Comparison of ENCODE assay signal across 8 cellular contexts in the genomic region with DNA sequence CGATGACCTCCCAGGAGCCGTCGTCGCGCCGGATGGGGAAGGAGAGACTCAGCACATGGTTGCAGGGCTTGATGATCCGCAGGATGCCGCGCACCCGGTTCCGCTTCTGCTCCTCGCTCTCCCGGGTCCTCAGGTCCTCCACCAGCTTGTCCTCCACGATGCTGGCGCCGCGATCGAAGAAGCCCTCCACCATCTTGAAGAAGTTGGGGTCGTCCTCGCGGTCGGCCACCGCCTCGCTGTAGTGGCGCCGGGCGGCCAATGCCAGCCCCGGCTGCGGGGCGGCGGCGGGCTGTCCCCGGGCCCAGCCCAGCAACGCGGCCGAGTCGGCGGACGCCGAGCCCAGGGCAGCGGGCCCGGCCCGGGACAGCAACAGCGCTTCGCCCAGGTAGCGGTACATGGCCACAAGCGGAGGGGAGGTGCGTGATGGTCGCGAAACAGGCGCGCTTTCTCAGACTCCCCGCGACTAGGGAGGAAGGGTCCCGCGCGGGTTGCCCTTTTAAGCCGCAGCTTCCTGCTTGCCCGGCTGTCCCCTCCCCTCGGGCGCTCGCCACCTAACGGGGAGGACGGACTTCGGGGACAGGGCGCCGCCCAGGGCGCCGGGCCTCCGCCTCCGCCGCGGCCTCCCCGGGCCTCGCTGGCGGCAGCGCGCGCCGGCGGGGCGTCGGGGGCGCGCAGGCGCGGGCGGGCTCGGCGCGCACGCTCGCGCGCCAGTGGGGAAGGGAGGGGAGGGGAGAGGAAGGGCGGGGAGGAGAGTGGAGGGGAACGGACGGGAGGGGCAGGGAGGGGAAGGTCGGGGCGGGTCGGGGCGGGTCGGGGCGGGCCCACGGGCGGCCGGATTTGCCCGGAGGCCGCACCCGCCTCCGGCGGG. TPM values are rescaled to one million over a fixed set of nuclear protein-coding genes. Genes with fewer than 3 reads are reported as not detected.
DNase-seq lines count a peak whose midpoint lies in the region; TF ChIP-seq lines count a peak whose summit lies in the region.

A gene (minus strand): TSS at position 471 of the 868 bp plus-strand sequence. CDS start 74 bp downstream, at position 397.
A gene with protein sequence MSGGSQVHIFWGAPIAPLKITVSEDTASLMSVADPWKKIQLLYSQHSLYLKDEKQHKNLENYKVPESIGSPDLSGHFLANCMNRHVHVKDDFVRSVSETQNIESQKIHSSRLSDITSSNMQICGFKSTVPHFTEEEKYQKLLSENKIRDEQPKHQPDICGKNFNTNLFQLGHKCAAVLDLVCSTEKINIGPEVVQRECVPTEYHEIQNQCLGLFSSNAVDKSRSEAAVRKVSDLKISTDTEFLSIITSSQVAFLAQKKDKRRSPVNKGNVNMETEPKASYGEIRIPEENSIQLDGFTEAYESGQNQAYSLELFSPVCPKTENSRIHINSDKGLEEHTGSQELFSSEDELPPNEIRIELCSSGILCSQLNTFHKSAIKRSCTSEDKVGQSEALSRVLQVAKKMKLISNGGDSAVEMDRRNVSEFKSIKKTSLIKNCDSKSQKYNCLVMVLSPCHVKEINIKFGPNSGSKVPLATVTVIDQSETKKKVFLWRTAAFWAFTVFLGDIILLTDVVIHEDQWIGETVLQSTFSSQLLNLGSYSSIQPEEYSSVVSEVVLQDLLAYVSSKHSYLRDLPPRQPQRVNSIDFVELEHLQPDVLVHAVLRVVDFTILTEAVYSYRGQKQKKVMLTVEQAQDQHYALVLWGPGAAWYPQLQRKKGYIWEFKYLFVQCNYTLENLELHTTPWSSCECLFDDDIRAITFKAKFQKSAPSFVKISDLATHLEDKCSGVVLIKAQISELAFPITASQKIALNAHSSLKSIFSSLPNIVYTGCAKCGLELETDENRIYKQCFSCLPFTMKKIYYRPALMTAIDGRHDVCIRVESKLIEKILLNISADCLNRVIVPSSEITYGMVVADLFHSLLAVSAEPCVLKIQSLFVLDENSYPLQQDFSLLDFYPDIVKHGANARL (plus strand): TSS at position 834 of the 868 bp plus-strand sequence. CDS start 56,149 bp downstream, outside the sequence.

- H2AFZ ChIP-seq in OCI-LY7 (ENCODE audit: low read length) = peak within 1 kb of the TSS; percentile 74

- no peaks in the 10 kb centered on the region for H3K27me3 ChIP-seq in mucosa of rectum (ENCODE audit: control insufficient read depth in 2 of 2, insufficient read depth in 2 of 2, low read length in 2 of 2)

- H3K9ac ChIP-seq in mucosa of rectum (ENCODE audit: low read depth in 1 of 2, low read length in 2 of 2) = peak within 1 kb of the TSS; percentile 94 to 96

- in situ Hi-C loops in Caki2 (cut with HindIII; ENCODE audit: low pct_unique_long_range_greater_than_20kb, low sequenced_read_pairs) = no loop called here

- TF ChIP-seq CTCF in GM20000 (IDR thresholded peaks at IDR 0.05; ENCODE audit: extremely low read depth, missing control alignments) (no peak), OCI-LY7 (conservative IDR thresholded peaks at IDR 0.05; ENCODE audit: low read length) (no peak)

- intact Hi-C loops in OCI-LY7 (cut with micrococcal nuclease; ENCODE audit: unreplicated experiment) = loop anchor here (10.0 kb wide), 3 partner anchors 700 to 1900 kb away; a partner anchor contains a TSS

- H3K27ac ChIP-seq in OCI-LY7 (ENCODE audit: low read depth, low read length, poor library complexity, severe bottlenecking) = peak within 1 kb of the TSS; percentile 80
- H3K27ac ChIP-seq in mucosa of rectum (ENCODE audit: low read depth in 2 of 2, low read length in 2 of 2) = peak within 1 kb of the TSS; percentile 98

- peaks cover 44% of the 10 kb centered on the region for H3K4me1 ChIP-seq in OCI-LY7 (ENCODE audit: insufficient read depth, low read length, poor library complexity, severe bottlenecking)
- peaks cover 21 to 28% of the 10 kb centered on the region in 2 donors for H3K4me1 ChIP-seq in mucosa of rectum (ENCODE audit: control insufficient read depth in 2 of 2, insufficient read depth in 2 of 2, low read length in 2 of 2)

- H3K9me2 ChIP-seq in OCI-LY7 (ENCODE audit: insufficient read depth, low read length) = no peaks in the 10 kb centered on the region

- H3K36me3 ChIP-seq in OCI-LY7 (ENCODE audit: insufficient read depth, low read length) (peaks cover 43% of the 10 kb centered on the region), mucosa of rectum (ENCODE audit: control insufficient read depth in 2 of 2, insufficient read depth in 2 of 2, low read length in 2 of 2) (peaks cover 0 to 6% of the 10 kb centered on the region in 2 donors)

- H3K79me2 ChIP-seq in OCI-LY7 (ENCODE audit: insufficient read depth, low read depth, low read length) = peaks cover 60% of the 10 kb centered on the region

- CTCF ChIA-PET in OCI-LY7 (lab: Charles Lee; ENCODE audit: unreplicated experiment) = no interaction called here

- peak within 1 kb of the TSS; percentile 89 for H3K4me2 ChIP-seq in OCI-LY7 (ENCODE audit: low read length)

- no TSS peak for BruUV-seq in OCI-LY7 (replicated peaks; lab: Mats Ljungman, UMichigan)

- DNase-seq in Caki2 (ENCODE audit: low read depth) (peak; percentile 90), GM20000 (ENCODE audit: low spot score) (peak; percentile 97), HT1080 (ENCODE audit: low read depth) (peak; percentile 87), OCI-LY7 (ENCODE audit: low spot score) (peak; percentile 94), activated T-cell treated with anti-CD3 and anti-CD28 coated beads for 48 hours (ENCODE audit: low read depth) (peak; percentile 93), erythroblast (lab: John Stamatoyannopoulos, UW) (peak; percentile 93)
- DNase-seq in stimulated activated CD8-positive, alpha-beta memory T cell treated with anti-CD3 and anti-CD28 coated beads, Interleukin-7, amount 100 ng/mL, for 1 hour (ENCODE audit: low read depth in 2 of 2) = peak; percentile 67 to 69

- H3K9me3 ChIP-seq in OCI-LY7 (ENCODE audit: low read length) = no peaks in the 10 kb centered on the region; the same call in 1 of the 2 replicates
- H3K9me3 ChIP-seq in mucosa of rectum (ENCODE audit: control insufficient read depth in 2 of 2, low read length in 2 of 2) = no peaks in the 10 kb centered on the region

- H4K20me1 ChIP-seq in OCI-LY7 (ENCODE audit: insufficient read depth, low read length) = peaks cover 24% of the 10 kb centered on the region

- H3K4me3 ChIP-seq in OCI-LY7 (ENCODE audit: low read depth, low read length, poor library complexity, severe bottlenecking) (peak within 1 kb of the TSS; percentile 92), mucosa of rectum (ENCODE audit: low read length in 2 of 2) (peak within 1 kb of the TSS; percentile 89 to 90)

- peak; percentile 44 for TF ChIP-seq POLR2A in erythroblast (IDR thresholded peaks at IDR 0.05; ENCODE audit: low read length)

- POLR2A ChIA-PET in OCI-LY7 (lab: Charles Lee) = interaction anchor here (0.6 to 2.1 kb wide), 2 partner anchors 17 to 235 kb away, joined by 3 to 7 read pairs; no protein-coding TSS in a partner anchor

RNA-seq across cellular contexts. Expression of the first gene that starts in this region (rescaled TPM):
- 212 and 237 TPM in 2 replicates for total RNA-seq in Caki2 (2014; rRNA removed; shearing (Covaris generic); ENCODE audit: low replicate concordance)
- 126 and 132 TPM in 2 replicates for total RNA-seq in HT1080 (2014; rRNA removed; shearing (Covaris generic))
- polyA plus RNA-seq in HT1080 (2015; cell fraction: cytosol; rRNA removed) = 103 and 116 TPM in 2 replicates
- polyA plus RNA-seq in HT1080 (2015; cell fraction: nucleus; rRNA removed) = 157 TPM in 2 replicates
- 86.5 and 98.5 TPM in 2 replicates for total RNA-seq in OCI-LY7 (2014; rRNA removed; shearing (Covaris generic))
- total RNA-seq in OCI-LY7 (2022) = 109 and 114 TPM in 2 replicates

RNA-seq across cellular contexts. Expression of the second gene that starts in this region (rescaled TPM):
- total RNA-seq in Caki2 (2014; rRNA removed; shearing (Covaris generic); ENCODE audit: low replicate concordance) = 17.0 and 20.0 TPM in 2 replicates
- total RNA-seq in HT1080 (2014; rRNA removed; shearing (Covaris generic)) = 36.8 and 40.6 TPM in 2 replicates
- 27.8 and 30.2 TPM in 2 replicates for polyA plus RNA-seq in HT1080 (2015; cell fraction: cytosol; rRNA removed)
- 21.6 and 23.0 TPM in 2 replicates for polyA plus RNA-seq in HT1080 (2015; cell fraction: nucleus; rRNA removed)
- total RNA-seq in OCI-LY7 (2014; rRNA removed; shearing (Covaris generic)) = 32.8 and 34.3 TPM in 2 replicates
- 36.1 and 37.3 TPM in 2 replicates for total RNA-seq in OCI-LY7 (2022)

Comparison
In these comparisons a context has a peak if more than half of its experiments do, and no peak if none do; other contexts are left out.
1. Peak in every context shown above with its lines: DNase-seq, H3K4me3 ChIP-seq and H3K27ac ChIP-seq.